Comparison of ENCODE assay signal across 8 cellular contexts in the genomic region with DNA sequence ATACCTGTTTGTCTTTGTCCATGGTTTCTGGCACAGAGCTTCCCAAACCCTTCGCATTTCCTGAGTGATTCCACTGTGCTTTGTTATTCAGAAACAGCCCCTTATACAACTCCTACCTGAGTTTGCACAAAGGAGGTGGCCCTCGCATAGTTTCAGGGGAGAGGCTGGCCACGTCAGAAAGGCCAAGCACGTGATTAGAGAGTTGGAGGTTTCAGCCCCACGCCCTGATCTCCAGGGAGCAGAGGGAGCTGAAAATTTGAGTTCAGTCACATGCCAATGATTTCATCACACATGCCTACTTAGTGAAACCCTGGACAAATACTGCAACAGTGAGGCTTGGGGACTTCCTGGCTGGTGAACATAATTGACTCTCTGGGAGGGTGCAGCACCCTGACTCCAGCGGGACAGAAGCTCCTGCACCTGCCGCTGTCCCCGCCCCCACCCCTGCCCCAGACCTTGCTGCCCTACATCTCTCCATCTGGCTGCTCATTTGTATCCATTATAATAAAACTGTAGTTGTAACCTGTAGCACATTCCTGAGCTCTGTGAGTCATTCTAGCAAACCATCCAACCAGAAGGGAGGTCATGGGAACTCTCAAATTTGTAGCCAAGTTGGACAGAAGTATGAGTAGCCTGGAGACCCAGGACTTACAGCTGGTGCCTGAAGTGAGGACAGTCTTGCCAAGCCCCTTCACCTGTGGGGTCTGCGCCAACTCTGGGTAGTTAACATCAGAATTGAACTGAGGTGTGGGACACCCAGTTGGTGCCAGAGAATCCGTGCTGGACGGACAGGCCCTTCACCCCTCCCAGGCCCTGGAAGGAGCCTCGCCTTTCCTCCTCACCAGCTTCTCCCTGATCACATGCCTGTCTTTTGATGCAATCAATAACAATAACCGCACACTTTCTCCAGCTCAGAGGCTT.
DNase-seq lines count a peak whose midpoint lies in the region; ATAC-seq and TF ChIP-seq lines count a peak whose summit lies in the region.

No MANE protein-coding gene starts in this region.

- H3K79me2 ChIP-seq in OCI-LY7 (ENCODE audit: insufficient read depth, low read depth, low read length) = no peaks in the 10 kb centered on the region
- no peaks in the 10 kb centered on the region for H3K79me2 ChIP-seq in fibroblast of lung (ENCODE audit: control insufficient read depth, insufficient read depth, low read length)

- no peak overlapping the region for H3K9ac ChIP-seq in fibroblast of lung (ENCODE audit: insufficient read depth, low read length)

- H3K4me3 ChIP-seq in OCI-LY7 (ENCODE audit: low read depth, low read length, poor library complexity, severe bottlenecking) (no peak overlapping the region), fibroblast of lung (replicated peaks in 1 of 4; ENCODE audit: control extremely low read depth in 1 of 4, insufficient read depth in 1 of 4, low read depth in 3 of 4, low read length in 4 of 4) (no peak overlapping the region)

- H3K36me3 ChIP-seq in OCI-LY7 (ENCODE audit: insufficient read depth, low read length) (no peaks in the 10 kb centered on the region), fibroblast of lung (ENCODE audit: control insufficient read depth, insufficient read depth, low read length) (no peaks in the 10 kb centered on the region)

- BruUV-seq in OCI-LY7 (replicated peaks; lab: Mats Ljungman, UMichigan) = no TSS peak

- intact Hi-C loops in OCI-LY7 (cut with micrococcal nuclease; ENCODE audit: unreplicated experiment) (no loop called here), posterior vena cava (cut with DNase I) (no loop called here)

- H3K27me3 ChIP-seq in fibroblast of lung (ENCODE audit: control insufficient read depth, insufficient read depth, low read length) = no peaks in the 10 kb centered on the region

- no peak overlapping the region for H3K27ac ChIP-seq in OCI-LY7 (ENCODE audit: low read depth, low read length, poor library complexity, severe bottlenecking)
- H3K27ac ChIP-seq in fibroblast of lung (ENCODE audit: insufficient read depth, low read length) = peak overlapping the region; percentile 75

- H3K9me2 ChIP-seq in OCI-LY7 (ENCODE audit: insufficient read depth, low read length) = no peaks in the 10 kb centered on the region

- H2AFZ ChIP-seq in OCI-LY7 (ENCODE audit: low read length) (peak overlapping the region; percentile 59; the same call in 1 of the 2 replicates), fibroblast of lung (ENCODE audit: low read length) (no peak overlapping the region)

- TF ChIP-seq POLR2A in GM18505 (IDR thresholded peaks at IDR 0.05; ENCODE audit: borderline replicate concordance, extremely low read depth, insufficient read depth, insufficient read length) = no peak

- peak overlapping the region; percentile 40 for H3K4me2 ChIP-seq in OCI-LY7 (ENCODE audit: low read length)
- no peak overlapping the region for H3K4me2 ChIP-seq in fibroblast of lung (ENCODE audit: extremely low read depth, insufficient read depth, low read length)

- TF ChIP-seq CTCF in OCI-LY7 (conservative IDR thresholded peaks at IDR 0.05; ENCODE audit: low read length) (no peak), fibroblast of lung (conservative IDR thresholded peaks at IDR 0.05 in 1 of 2, IDR thresholded peaks at IDR 0.05 in 1 of 2; ENCODE audit: low read depth in 1 of 2, low read length in 2 of 2) (no peak)

- no peaks in the 10 kb centered on the region for H3K9me3 ChIP-seq in OCI-LY7 (ENCODE audit: low read length)
- H3K9me3 ChIP-seq in fibroblast of lung (ENCODE audit: control insufficient read depth, insufficient read depth, low read depth, low read length) = no peaks in the 10 kb centered on the region

- POLR2A ChIA-PET in OCI-LY7 (lab: Charles Lee) = interaction anchor here (0.6 to 1.2 kb wide), 3 partner anchors 10 to 489 kb away, joined by 3 read pairs; no protein-coding TSS in a partner anchor

- H4K20me1 ChIP-seq in OCI-LY7 (ENCODE audit: insufficient read depth, low read length) (no peaks in the 10 kb centered on the region), fibroblast of lung (ENCODE audit: control insufficient read depth, extremely low read depth, insufficient read depth, low read length) (no peaks in the 10 kb centered on the region)

- CTCF ChIA-PET in OCI-LY7 (lab: Charles Lee; ENCODE audit: unreplicated experiment) = no interaction called here

- ATAC-seq in HG03039 (IDR thresholded peaks at IDR 0.05; ENCODE audit: unreplicated experiment) = no peak
- ATAC-seq in GM18505 (IDR thresholded peaks at IDR 0.05; ENCODE audit: unreplicated experiment) = no peak
- no peak for ATAC-seq in HG03280 (IDR thresholded peaks at IDR 0.05; ENCODE audit: unreplicated experiment)
- no peak for ATAC-seq in HG02610 (IDR thresholded peaks at IDR 0.05; ENCODE audit: unreplicated experiment)

- DNase-seq in GM04503 (ENCODE audit: low read depth) (peak; percentile 82), OCI-LY7 (ENCODE audit: low spot score) (peak; percentile 41), fibroblast of lung (ENCODE audit: low read depth in 2 of 2) (peak; percentile 92 to 93), posterior vena cava (ENCODE audit: low spot score) (peak; percentile 90)

- H3K4me1 ChIP-seq in OCI-LY7 (ENCODE audit: insufficient read depth, low read length, poor library complexity, severe bottlenecking) (peaks cover 32% of the 10 kb centered on the region), fibroblast of lung (ENCODE audit: control insufficient read depth, extremely low read depth, insufficient read depth, low read length) (peaks cover 30% of the 10 kb centered on the region)

Comparison
In these comparisons a context has a peak if more than half of its experiments do, and no peak if none do; other contexts are left out.
1. DNase-seq: peak in every context shown above with its lines; median percentile 92 in fibroblast of lung; 90 in posterior vena cava; 82 in GM04503; 41 in OCI-LY7.